ENCODE assay signal across 12 cellular contexts in genomic region chr14:103293465-103293864, GRCh38. TPM values are rescaled to one million over a fixed set of nuclear protein-coding genes. Genes with fewer than 3 reads are reported as not detected.
A peak's percentile ranks its signal among the peaks of the same experiment; 100 is the strongest.
DNase-seq lines count a peak whose midpoint lies in the region; ATAC-seq and TF ChIP-seq lines count a peak whose summit lies in the region.
"Had no signal": no experiment of that assay in that cellular context is flagged by ENCODE, and none has a peak within 500 bp of the region (broad histone marks: within the 10 kb centered on the region; RNA-seq: fewer than 3 reads in every experiment).

No MANE protein-coding gene starts in this region.

- no peak overlapping the region for H4K91ac ChIP-seq in IMR-90 (ENCODE audit: insufficient read depth, low read depth, low read length)

- ATAC-seq in IMR-90 (ENCODE audit: low read depth) (no peak), GM19324 (IDR thresholded peaks at IDR 0.05; ENCODE audit: low FRiP score, unreplicated experiment) (no peak)

- H3K4me2 ChIP-seq in IMR-90 (ENCODE audit: low read depth, low read length), result no peak overlapping the region
- H3K4me2 ChIP-seq in OCI-LY3 (ENCODE audit: low read length), result peak overlapping the region; percentile 23
- H3K4me2 ChIP-seq: GM23338 had no signal

- no peaks in the 10 kb centered on the region for H3K4me1 ChIP-seq in IMR-90 (ENCODE audit: control insufficient read depth, insufficient read depth, low read length)
- H3K4me1 ChIP-seq in OCI-LY3 (ENCODE audit: low read length), result peaks cover 13% of the 10 kb centered on the region
- H3K4me1 ChIP-seq in suprapubic skin, result no peaks in the 10 kb centered on the region
- H3K4me1 ChIP-seq: BE2C had no signal

- POLR2A ChIA-PET in IMR-90 (lab: Charles Lee; ENCODE audit: unreplicated experiment), result no interaction called here

- BruUV-seq in IMR-90 (replicated peaks; lab: Mats Ljungman, UMichigan), result no TSS peak

- H3K9me1 ChIP-seq in IMR-90 (ENCODE audit: insufficient read depth, low read length), result 0 out of 2 replicates have a peak, but pooled peaks cover 2% of the 10 kb centered on the region

- no peak overlapping the region for H2AFZ ChIP-seq in IMR-90 (replicated peaks; ENCODE audit: low read length, poor library complexity)
- no peak overlapping the region for H2AFZ ChIP-seq in OCI-LY3 (ENCODE audit: low read depth, low read length)
- H2AFZ ChIP-seq: GM23338 had no signal

- dilution Hi-C loops in IMR-90 (cut with HindIII; ENCODE audit: low sequenced_read_pairs, unreplicated experiment), result no loop called here

- H3K79me2 ChIP-seq in OCI-LY3 (ENCODE audit: low read length), result no peaks in the 10 kb centered on the region

- no peak overlapping the region for H3K4me3 Mint-ChIP-seq in activated T-helper 1 cell treated with anti-CD3 and anti-CD28 coated beads, Interleukin-12 subunit alpha, Interleukin-12 subunit beta, Interleukin-2, Interleukin-4 antibody, amounts not matched to agents 30 ng/mL and 10 ng/mL and 1 ng/mL, durations not matched to agents 14 hours and 24 hours and 36 hours
- H3K4me3 Mint-ChIP-seq: CD4-positive, CD25-positive, alpha-beta regulatory T cell; CD8-positive, alpha-beta memory T cell; GM23338 had no signal

- TF ChIP-seq EP300 in suprapubic skin (IDR thresholded peaks at IDR 0.05), result no peak

- CTCF ChIA-PET in IMR-90 (lab: Yijun Ruan, JAX), result interaction anchor here (3.6 kb wide), 1 partner anchor 188 kb away, joined by 23 read pairs; no protein-coding TSS in a partner anchor

- no peak overlapping the region for H3K4ac ChIP-seq in IMR-90 (ENCODE audit: low read depth, low read length)

- no peaks in the 10 kb centered on the region; the same call in 1 of the 2 replicates for H4K20me1 ChIP-seq in IMR-90 (ENCODE audit: insufficient read depth, low read length)
- H4K20me1 ChIP-seq in OCI-LY3 (ENCODE audit: insufficient read depth, low read length), result no peaks in the 10 kb centered on the region

- H3K9me3 ChIP-seq in IMR-90 (ENCODE audit: control insufficient read depth, insufficient read depth, low read length), result no peaks in the 10 kb centered on the region
- H3K9me3 ChIP-seq in OCI-LY3 (ENCODE audit: insufficient read depth, low read length), result no peaks in the 10 kb centered on the region
- H3K9me3 ChIP-seq in suprapubic skin, result no peaks in the 10 kb centered on the region
- H3K9me3 ChIP-seq: BE2C had no signal

- intact Hi-C loops in IMR-90 (cut with micrococcal nuclease) (loop anchor here (1.0 kb wide), 2 partner anchors 188 to 215 kb away; no protein-coding TSS in a partner anchor), posterior vena cava (cut with DNase I) (loop anchor here (2.0 to 5.0 kb wide), 4 partner anchors 106 to 216 kb away; no protein-coding TSS in a partner anchor)
- intact Hi-C loops in activated T-helper 1 cell treated with anti-CD3 and anti-CD28 coated beads, Interleukin-12 subunit alpha, Interleukin-12 subunit beta, Interleukin-2, Interleukin-4 antibody, amounts not matched to agents 30 ng/mL and 10 ng/mL and 1 ng/mL, durations not matched to agents 14 hours and 24 hours and 36 hours (cut with micrococcal nuclease), result no loop called here

- H3K4me1 Mint-ChIP-seq in activated T-helper 1 cell treated with anti-CD3 and anti-CD28 coated beads, Interleukin-12 subunit alpha, Interleukin-12 subunit beta, Interleukin-2, Interleukin-4 antibody, amounts not matched to agents 30 ng/mL and 10 ng/mL and 1 ng/mL, durations not matched to agents 14 hours and 24 hours and 36 hours (ENCODE audit: low read depth), result no peaks in the 10 kb centered on the region
- H3K4me1 Mint-ChIP-seq: CD8-positive, alpha-beta memory T cell had no signal

- DNase-seq in IMR-90 (no peak), posterior vena cava (ENCODE audit: low spot score) (peak; percentile 56), suprapubic skin (ENCODE audit: low spot score in 2 of 2) (peak; percentile 42 to 62)
- DNase-seq in activated T-helper 1 cell treated with anti-CD3 and anti-CD28 coated beads, Interleukin-12 subunit alpha, Interleukin-12 subunit beta, Interleukin-2, Interleukin-4 antibody, amounts not matched to agents 30 ng/mL and 10 ng/mL and 1 ng/mL, durations not matched to agents 14 hours and 24 hours and 36 hours (ENCODE audit: low spot score), result no peak
- DNase-seq in central memory CD4-positive, alpha-beta T cell, result no peak

- no peaks in the 10 kb centered on the region for H3K36me3 Mint-ChIP-seq in activated T-helper 1 cell treated with anti-CD3 and anti-CD28 coated beads, Interleukin-12 subunit alpha, Interleukin-12 subunit beta, Interleukin-2, Interleukin-4 antibody, amounts not matched to agents 30 ng/mL and 10 ng/mL and 1 ng/mL, durations not matched to agents 14 hours and 24 hours and 36 hours (ENCODE audit: low read depth)
- H3K36me3 Mint-ChIP-seq: CD4-positive, CD25-positive, alpha-beta regulatory T cell; CD8-positive, alpha-beta memory T cell had no signal

- H2AK5ac ChIP-seq in IMR-90 (ENCODE audit: low read depth, low read length), result 0 out of 2 replicates have a peak overlapping the region, but pooled peaks have one; percentile 73

- no peak overlapping the region for H4K5ac ChIP-seq in IMR-90 (ENCODE audit: low read depth, low read length)

- TF ChIP-seq POLR2A in IMR-90 (IDR thresholded peaks at IDR 0.05; ENCODE audit: low read depth, low read length) (no peak), suprapubic skin (IDR thresholded peaks at IDR 0.05) (no peak)

- no peaks in the 10 kb centered on the region for H3K9me3 Mint-ChIP-seq in activated T-helper 1 cell treated with anti-CD3 and anti-CD28 coated beads, Interleukin-12 subunit alpha, Interleukin-12 subunit beta, Interleukin-2, Interleukin-4 antibody, amounts not matched to agents 30 ng/mL and 10 ng/mL and 1 ng/mL, durations not matched to agents 14 hours and 24 hours and 36 hours
- H3K9me3 Mint-ChIP-seq: CD4-positive, CD25-positive, alpha-beta regulatory T cell; CD8-positive, alpha-beta memory T cell had no signal

- H3K4me3 ChIP-seq in IMR-90 (ENCODE audit: insufficient read depth, low read depth, low read length) (no peak overlapping the region), OCI-LY3 (ENCODE audit: low read length) (no peak overlapping the region), suprapubic skin (no peak overlapping the region)
- H3K4me3 ChIP-seq: GM12878, GM23338 had no signal

- no peak overlapping the region for H3K27ac ChIP-seq in IMR-90 (ENCODE audit: insufficient read depth, low read length)
- H3K27ac ChIP-seq in OCI-LY3 (ENCODE audit: low read length), result peak overlapping the region; percentile 12; the same call in 1 of the 2 replicates
- H3K27ac ChIP-seq in suprapubic skin, result no peak overlapping the region

- in situ Hi-C loops in IMR-90 (cut with MboI; ENCODE audit: low sequenced_read_pairs), result loop anchor here (5.0 kb wide), 2 partner anchors 106 to 216 kb away; no protein-coding TSS in a partner anchor

- no peaks in the 10 kb centered on the region for H3K79me1 ChIP-seq in IMR-90 (ENCODE audit: low read depth in 1 of 2, low read length in 2 of 2)

- 89% methylated on average over 5 of the region's 7 CpGs; no CpG with 5 or more reads in 1 of the 2 experiments for WGBS in IMR-90 (ENCODE audit: extremely low coverage in 2 of 2, insufficient read length in 1 of 2), 2 experiments
- WGBS in suprapubic skin, result 72% methylated on average over 7 of the region's 7 CpGs

- H3K27me3 ChIP-seq in IMR-90 (ENCODE audit: control insufficient read depth, insufficient read depth, low read length) (peaks cover 34% of the 10 kb centered on the region), OCI-LY3 (ENCODE audit: low read depth, low read length) (no peaks in the 10 kb centered on the region), suprapubic skin (peaks cover 11% of the 10 kb centered on the region)

- H2BK15ac ChIP-seq in IMR-90 (ENCODE audit: low read depth, low read length), result no peak overlapping the region

- peaks cover 8% of the 10 kb centered on the region for H3K27me3 Mint-ChIP-seq in activated T-helper 1 cell treated with anti-CD3 and anti-CD28 coated beads, Interleukin-12 subunit alpha, Interleukin-12 subunit beta, Interleukin-2, Interleukin-4 antibody, amounts not matched to agents 30 ng/mL and 10 ng/mL and 1 ng/mL, durations not matched to agents 14 hours and 24 hours and 36 hours (ENCODE audit: insufficient read depth)

- H3K9ac ChIP-seq in IMR-90 (ENCODE audit: low read depth, low read length) (no peak overlapping the region), OCI-LY3 (ENCODE audit: low read length) (no peak overlapping the region)

- no peaks in the 10 kb centered on the region for H3K36me3 ChIP-seq in IMR-90 (ENCODE audit: control insufficient read depth, insufficient read depth, low read length)
- H3K36me3 ChIP-seq in OCI-LY3 (replicated peaks; ENCODE audit: low read depth, low read length), result no peaks in the 10 kb centered on the region
- H3K36me3 ChIP-seq in suprapubic skin, result no peaks in the 10 kb centered on the region
- H3K36me3 ChIP-seq: BE2C had no signal

- no peak for TF ChIP-seq RAD21 in IMR-90 (IDR thresholded peaks at IDR 0.05; ENCODE audit: low read length)

- no peak overlapping the region for H2BK120ac ChIP-seq in IMR-90 (ENCODE audit: low read depth, low read length)

- H4K8ac ChIP-seq in IMR-90 (ENCODE audit: low read depth in 2 of 2, low read length in 2 of 2), result no peak overlapping the region

- no peak overlapping the region for H3K27ac Mint-ChIP-seq in activated T-helper 1 cell treated with anti-CD3 and anti-CD28 coated beads, Interleukin-12 subunit alpha, Interleukin-12 subunit beta, Interleukin-2, Interleukin-4 antibody, amounts not matched to agents 30 ng/mL and 10 ng/mL and 1 ng/mL, durations not matched to agents 14 hours and 24 hours and 36 hours
- H3K27ac Mint-ChIP-seq: CD4-positive, CD25-positive, alpha-beta regulatory T cell; CD8-positive, alpha-beta memory T cell; GM23338 had no signal

- H3K18ac ChIP-seq in IMR-90 (ENCODE audit: low read depth, low read length), result no peak overlapping the region

- TF ChIP-seq CTCF in IMR-90 (conservative IDR thresholded peaks at IDR 0.05; ENCODE audit: low read depth, low read length) (no peak), OCI-LY3 (IDR thresholded peaks at IDR 0.05; ENCODE audit: low read depth, low read length) (no peak), suprapubic skin (IDR thresholded peaks at IDR 0.05) (no peak)

- H2BK5ac ChIP-seq in IMR-90 (ENCODE audit: low read depth, low read length, poor library complexity, severe bottlenecking), result no peak overlapping the region

- H2AK9ac ChIP-seq in IMR-90 (replicated peaks; ENCODE audit: low read depth, low read length, poor library complexity), result no peak overlapping the region

- no peak overlapping the region for H3K23ac ChIP-seq in IMR-90 (ENCODE audit: low read depth, low read length)

- H3K56ac ChIP-seq in IMR-90 (ENCODE audit: extremely low read depth, insufficient read depth, low read length), result no peak overlapping the region

- no peak overlapping the region for H2BK20ac ChIP-seq in IMR-90 (ENCODE audit: low read depth, low read length)

- H3K14ac ChIP-seq in IMR-90 (replicated peaks; ENCODE audit: low read depth, low read length), result no peak overlapping the region

RNA-seq across cellular contexts. Expression of gene EIF5, which starts 40.6 kb away (rescaled TPM):
- total RNA-seq in IMR-90 (2012; rRNA removed), result 163 and 241 TPM in 2 replicates
- 163 and 181 TPM in 2 replicates for polyA plus RNA-seq in IMR-90 (2012; rRNA removed)
- 141 and 165 TPM in 2 replicates for polyA plus RNA-seq in IMR-90 (2012; cell fraction: cytosol; rRNA removed)
- 111 and 312 TPM in 2 replicates for polyA plus RNA-seq in IMR-90 (2012; cell fraction: nucleus; rRNA removed; ENCODE audit: low replicate concordance)
- 100 to 1,000 TPM; 191 to 232 TPM for total RNA-seq in posterior vena cava
- total RNA-seq in suprapubic skin, result 100 to 1,000 TPM; 167 to 241 (median 194) TPM
- 279 and 292 TPM in 2 replicates for total RNA-seq in activated T-helper 1 cell treated with anti-CD3 and anti-CD28 coated beads, Interleukin-12 subunit alpha, Interleukin-12 subunit beta, Interleukin-2, Interleukin-4 antibody, amounts not matched to agents 30 ng/mL and 10 ng/mL and 1 ng/mL, durations not matched to agents 14 hours and 24 hours and 36 hours

Comparison
In these comparisons a context has a peak if more than half of its experiments do, and no peak if none do; other contexts are left out.
1. DNase-seq: peak in posterior vena cava (single experiment) and suprapubic skin (2 of 2); none in IMR-90 (single experiment), activated T-helper 1 cell treated with anti-CD3 and anti-CD28 coated beads, Interleukin-12 subunit alpha, Interleukin-12 subunit beta, Interleukin-2, Interleukin-4 antibody, amounts not matched to agents 30 ng/mL and 10 ng/mL and 1 ng/mL, durations not matched to agents 14 hours and 24 hours and 36 hours (single experiment) and central memory CD4-positive, alpha-beta T cell (single experiment).